ENCODE assay signal across 8 cellular contexts in genomic region chr4:56978750-56979303, GRCh38. TPM values are rescaled to one million over a fixed set of nuclear protein-coding genes. Genes with fewer than 3 reads are reported as not detected.
DNase-seq lines count a peak whose midpoint lies in the region; ATAC-seq and TF ChIP-seq lines count a peak whose summit lies in the region.

Gene POLR2B, plus strand, starts transcription at chr4:56978896. Its CDS starts 90 bp downstream, at chr4:56978986.

- H3K36me3 ChIP-seq in right lobe of liver = peaks cover 0 to 5% (median 2%) of the 10 kb centered on the region in 4 donors

- DNase-seq in C1 segment of cervical spinal cord (lab: John Stamatoyannopoulos, UW) = peak; percentile 52 to 92 (median 86)
- DNase-seq in NCI-H748 treated with DMSO at 0.1 percent for 48 hours (lab: John Stamatoyannopoulos, UW) = peak; percentile 69
- DNase-seq in activated CD4-positive, alpha-beta T cell treated with anti-CD3 and anti-CD28 coated beads, Interleukin-2, amount 50 U/mL, for 48 hours = peak; percentile 89 to 95
- DNase-seq in dorsolateral prefrontal cortex = peak; percentile 87 to 96 (median 94)
- DNase-seq in right lobe of liver = peak; percentile 96 to 98 (median 97)
- peak; percentile 79 to 88 for DNase-seq in stimulated activated CD4-positive, alpha-beta T cell treated with anti-CD3 and anti-CD28 coated beads, Interleukin-4, amount 100 ng/mL, for 48 hours (ENCODE audit: low read depth in 2 of 2)

- TF ChIP-seq POLR2A in right lobe of liver (IDR thresholded peaks at IDR 0.05) = peak; percentile 87

- H3K27me3 ChIP-seq in dorsolateral prefrontal cortex (no peaks in the 10 kb centered on the region), right lobe of liver (no peaks in the 10 kb centered on the region)

- H3K9me3 ChIP-seq in right lobe of liver = no peaks in the 10 kb centered on the region

- H3K4me1 ChIP-seq in right lobe of liver = peaks cover 0 to 42% (median 13%) of the 10 kb centered on the region in 4 donors

- H3K27ac ChIP-seq in dorsolateral prefrontal cortex (peak within 1 kb of the TSS; percentile 18 to 96 (median 88)), right lobe of liver (peak within 1 kb of the TSS; percentile 68 to 80 (median 80))

- TF ChIP-seq CTCF in dorsolateral prefrontal cortex (IDR thresholded peaks at IDR 0.05 in 54 of 56, conservative IDR thresholded peaks at IDR 0.05 in 2 of 56; ENCODE audit: low read depth in 1 of 56, partially characterized antibody in 56 of 56) (peak in 23 of 56 donors; percentile 8 to 49 (median 24)), right lobe of liver (IDR thresholded peaks at IDR 0.05) (no peak)

- peak; percentile 39 for ATAC-seq in GM19372 (IDR thresholded peaks at IDR 0.05; ENCODE audit: low read depth, unreplicated experiment)
- peak; percentile 37 for ATAC-seq in HG03558 (IDR thresholded peaks at IDR 0.05; ENCODE audit: extremely low read depth, unreplicated experiment)
- peak; percentile 79 to 85 (median 82) for ATAC-seq in right lobe of liver

- H3K4me3 ChIP-seq in dorsolateral prefrontal cortex = peak within 1 kb of the TSS; percentile 67 to 100 (median 93)
- peak within 1 kb of the TSS; percentile 96 to 98 (median 96) for H3K4me3 ChIP-seq in right lobe of liver

- WGBS in right lobe of liver (ENCODE audit: insufficient coverage, low coverage, low lambda C conversion rate, missing lambda C conversion rate) = under 1% methylated on average over 21 of the region's 37 CpGs

- intact Hi-C loops in dorsolateral prefrontal cortex (cut with DNase I) = loop anchor here in 1 of 2 donors (2.0 kb wide), 1 partner anchor 16 kb away; no protein-coding TSS in a partner anchor
- intact Hi-C loops in right lobe of liver (cut with DNase I) = no loop called here

RNA-seq across cellular contexts. Expression of gene POLR2B, which starts in this region (rescaled TPM):
- total RNA-seq in dorsolateral prefrontal cortex = 100 to 1,000 TPM in 4 of 120 experiments, 10 to 100 TPM in 116; 49.6 to 108 (median 83.7) TPM
- 10 to 100 TPM; 24.6 to 37.1 (median 27.3) TPM for total RNA-seq in right lobe of liver

Comparison
In these comparisons a context has a peak if more than half of its experiments do, and no peak if none do; other contexts are left out.
1. Peak in every context shown above with its lines: DNase-seq, ATAC-seq, H3K4me3 ChIP-seq and H3K27ac ChIP-seq.